ENCODE assay signal across 26 cellular contexts in genomic region chr5:35171991-35172390, GRCh38. TPM values are rescaled to one million over a fixed set of nuclear protein-coding genes. Genes with fewer than 3 reads are reported as not detected.
"Had no signal": no experiment of that assay in that cellular context is flagged by ENCODE, and none has a peak within 500 bp of the region (broad histone marks: within the 10 kb centered on the region; RNA-seq: fewer than 3 reads in every experiment).

No MANE protein-coding gene starts in this region.

- H3K9me3 ChIP-seq: lower lobe of right lung, neutrophil, right lobe of liver, vagina had no signal

- H3K4me1 Mint-ChIP-seq: activated CD4-positive, alpha-beta T cell treated with anti-CD3 and anti-CD28 coated beads, Interleukin-2, amount 10 ng/mL, durations not matched to agents 24 days and 14 days; naive B cell; nephron progenitor cell; T-helper 17 cell had no signal

- H3K4me1 ChIP-seq: breast epithelium, esophagus muscularis mucosa, foreskin keratinocyte, heart left ventricle, left lung, lower lobe of right lung, right lobe of liver, vagina had no signal

- H3K36me3 ChIP-seq: breast epithelium, esophagus muscularis mucosa, heart left ventricle, left lung, lower lobe of right lung, neutrophil, right lobe of liver, vagina had no signal

- H3K27me3 ChIP-seq: breast epithelium, esophagus muscularis mucosa, foreskin keratinocyte, heart left ventricle, left lung, neutrophil, right lobe of liver, vagina had no signal

- H3K9me3 Mint-ChIP-seq: activated CD4-positive, alpha-beta T cell treated with anti-CD3 and anti-CD28 coated beads, Interleukin-2, amount 10 ng/mL, durations not matched to agents 24 days and 14 days had no signal

- H3K36me3 Mint-ChIP-seq: activated naive CD4-positive, alpha-beta T cell treated with anti-CD3 and anti-CD28 coated beads, Interleukin-2, amount 50 U/mL, for 72 hours; naive B cell; type B pancreatic cell had no signal

- H3K27ac ChIP-seq: breast epithelium, esophagus muscularis mucosa, foreskin keratinocyte, heart left ventricle, left lung, lower lobe of right lung, neutrophil, right lobe of liver, vagina had no signal

- H3K27ac Mint-ChIP-seq: activated CD4-positive, alpha-beta T cell treated with anti-CD3 and anti-CD28 coated beads, Interleukin-2, amount 10 ng/mL, durations not matched to agents 24 days and 14 days; activated CD8-positive, alpha-beta T cell treated with anti-CD3 and anti-CD28 coated beads for 36 hours; activated naive CD4-positive, alpha-beta T cell treated with anti-CD3 and anti-CD28 coated beads, Interleukin-2, amount 50 U/mL, for 72 hours; dendritic cell treated with granulocyte-macrophage colony-stimulating factor and Interleukin-4, amounts not matched to agents 40 ng/mL and 50 ng/mL, for 4 days; T-helper 17 cell; type B pancreatic cell had no signal

- H3K4me3 ChIP-seq: breast epithelium, esophagus muscularis mucosa, heart left ventricle, left lung, lower lobe of right lung, right lobe of liver, vagina had no signal

- H3K27me3 Mint-ChIP-seq: activated CD4-positive, alpha-beta T cell treated with anti-CD3 and anti-CD28 coated beads, Interleukin-2, amount 10 ng/mL, durations not matched to agents 24 days and 14 days; dendritic cell treated with granulocyte-macrophage colony-stimulating factor and Interleukin-4, amounts not matched to agents 40 ng/mL and 50 ng/mL, for 4 days; naive B cell; progenitor cell of endocrine pancreas; T-helper 17 cell; type B pancreatic cell had no signal

- DNase-seq: activated CD4-positive, alpha-beta T cell treated with anti-CD3 and anti-CD28 coated beads, Interleukin-2, amount 10 ng/mL, durations not matched to agents 24 days and 14 days; activated CD4-positive, CD25-positive, alpha-beta regulatory T cell treated with anti-CD3 and anti-CD28 coated beads, Interleukin-2, amount 50 U/mL, for 72 hours; activated CD8-positive, alpha-beta T cell treated with anti-CD3 and anti-CD28 coated beads for 36 hours; activated naive CD4-positive, alpha-beta T cell; activated T-cell treated with anti-CD3 and anti-CD28 coated beads, Interleukin-2, amount 50 U/mL, for 4 hours; central memory CD4-positive, alpha-beta T cell; foreskin keratinocyte; heart left ventricle; left lung; lower lobe of right lung; mesendoderm; naive B cell; nephron progenitor cell; right lobe of liver; stimulated activated CD4-positive, alpha-beta T cell treated with anti-CD3 and anti-CD28 coated beads, Interleukin-2, amount 100 ng/mL, for 48 hours; SW 1271; T-helper 17 cell; T1000 had no signal

- ATAC-seq: activated CD8-positive, alpha-beta T cell treated with anti-CD3 and anti-CD28 coated beads for 36 hours; activated naive CD4-positive, alpha-beta T cell treated with anti-CD3 and anti-CD28 coated beads, Interleukin-2, amount 50 U/mL, for 72 hours; activated T-cell treated with anti-CD3 and anti-CD28 coated beads, Interleukin-2, amount 50 U/mL, for 4 hours; foreskin keratinocyte; heart left ventricle; left lung; T-helper 17 cell had no signal

- H3K4me3 Mint-ChIP-seq: activated CD4-positive, alpha-beta T cell treated with anti-CD3 and anti-CD28 coated beads, Interleukin-2, amount 10 ng/mL, durations not matched to agents 24 days and 14 days; activated CD8-positive, alpha-beta T cell treated with anti-CD3 and anti-CD28 coated beads for 36 hours; activated T-cell treated with anti-CD3 and anti-CD28 coated beads, Interleukin-2, amount 50 U/mL, for 4 hours; dendritic cell treated with granulocyte-macrophage colony-stimulating factor and Interleukin-4, amounts not matched to agents 40 ng/mL and 50 ng/mL, for 4 days; naive B cell; nephron progenitor cell; T-helper 17 cell; type B pancreatic cell had no signal

RNA-seq across cellular contexts. Expression of gene PRLR, which starts 58.3 kb away (rescaled TPM):
- total RNA-seq: activated CD4-positive, alpha-beta T cell treated with anti-CD3 and anti-CD28 coated beads, Interleukin-2, amount 10 ng/mL, durations not matched to agents 24 days and 14 days; activated CD8-positive, alpha-beta T cell treated with anti-CD3 and anti-CD28 coated beads for 36 hours; foreskin keratinocyte; T-helper 17 cell had no signal
- polyA plus RNA-seq: foreskin keratinocyte had no signal
